ENCODE assay signal across 11 cellular contexts in the genomic region with DNA sequence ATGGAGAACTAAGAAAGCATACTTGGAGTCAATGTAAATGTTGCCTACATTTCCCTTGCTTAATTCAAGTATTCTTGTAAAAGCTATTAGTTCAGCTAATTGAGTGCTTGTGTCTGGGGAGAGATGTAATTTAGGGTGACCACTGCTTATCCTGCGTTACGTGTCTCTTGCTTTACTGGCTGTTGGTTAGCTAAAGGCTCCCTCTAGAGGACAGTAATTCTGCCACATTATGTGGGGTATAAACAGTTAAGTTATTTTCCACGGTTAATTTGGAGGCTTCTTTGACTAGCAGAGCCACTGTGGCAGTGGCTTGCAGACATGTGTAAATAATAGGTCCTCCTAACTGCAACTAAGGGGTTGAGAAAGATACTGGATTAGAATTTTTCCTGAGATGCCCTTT. TPM values are rescaled to one million over a fixed set of nuclear protein-coding genes. Genes with fewer than 3 reads are reported as not detected.
A peak's percentile ranks its signal among the peaks of the same experiment; 100 is the strongest.
DNase-seq lines count a peak whose midpoint lies in the region; TF ChIP-seq lines count a peak whose summit lies in the region.
"Had no signal": no experiment of that assay in that cellular context is flagged by ENCODE, and none has a peak within 500 bp of the region (broad histone marks: within the 10 kb centered on the region; RNA-seq: fewer than 3 reads in every experiment).

No MANE protein-coding gene starts in this region.

- H3K4me1 ChIP-seq in DOHH2 (ENCODE audit: control insufficient read depth, low read length) (no peaks in the 10 kb centered on the region), mesenchymal stem cell (ENCODE audit: control insufficient read depth, insufficient read depth, low read depth, low read length) (no peaks in the 10 kb centered on the region)

- H3K4me3 ChIP-seq in DOHH2 (ENCODE audit: low read length) (no peak overlapping the region), WI38 (ENCODE audit: low read depth, low read length) (no peak overlapping the region), mesenchymal stem cell (ENCODE audit: insufficient read depth in 1 of 2, low read depth in 1 of 2, low read length in 2 of 2) (no peak overlapping the region)

- no peak overlapping the region for H3K27ac ChIP-seq in DOHH2 (ENCODE audit: low read depth, low read length)
- no peak overlapping the region for H3K27ac ChIP-seq in mesenchymal stem cell (ENCODE audit: low read length, poor library complexity, severe bottlenecking)
- H3K27ac ChIP-seq in RWPE1: no peak overlapping the region

- H3K79me1 ChIP-seq in mesenchymal stem cell (replicated peaks; ENCODE audit: low read length, poor library complexity, severe bottlenecking): no peaks in the 10 kb centered on the region

- no peak overlapping the region for H2BK120ac ChIP-seq in mesenchymal stem cell (ENCODE audit: low read depth, low read length)

- no peak overlapping the region for H2BK12ac ChIP-seq in mesenchymal stem cell (ENCODE audit: low read length in 2 of 2)

- POLR2A ChIA-PET in RWPE1 (lab: Yijun Ruan, JAX; ENCODE audit: low non-redundant PET): no interaction called here

- H4K8ac ChIP-seq in mesenchymal stem cell (ENCODE audit: low read length): no peak overlapping the region

- H3K18ac ChIP-seq in mesenchymal stem cell (ENCODE audit: low read depth in 1 of 2, low read length in 2 of 2): no peak overlapping the region

- H2AFZ ChIP-seq in mesenchymal stem cell (ENCODE audit: low read depth, low read length): no peak overlapping the region

- no peak overlapping the region for H3K4ac ChIP-seq in mesenchymal stem cell (ENCODE audit: low read depth in 1 of 2, low read length in 2 of 2)

- no peak overlapping the region for H3K23ac ChIP-seq in mesenchymal stem cell (ENCODE audit: low read length in 2 of 2)

- H3K4me2 ChIP-seq in DOHH2 (ENCODE audit: low read length): no peak overlapping the region
- no peak overlapping the region for H3K4me2 ChIP-seq in mesenchymal stem cell (ENCODE audit: low read length, poor library complexity, severe bottlenecking)

- H4K20me1 ChIP-seq in DOHH2 (ENCODE audit: control insufficient read depth, insufficient read depth, low read depth, low read length): no peaks in the 10 kb centered on the region

- H3K36me3 ChIP-seq in DOHH2 (ENCODE audit: control insufficient read depth, low read length) (no peaks in the 10 kb centered on the region), mesenchymal stem cell (ENCODE audit: control insufficient read depth in 1 of 2, insufficient read depth in 2 of 2, low read depth in 1 of 2, low read length in 2 of 2) (no peaks in the 10 kb centered on the region)

- H3K9me3 ChIP-seq in DOHH2 (ENCODE audit: control insufficient read depth, insufficient read depth, low read length) (peaks cover 22% of the 10 kb centered on the region), mesenchymal stem cell (ENCODE audit: control insufficient read depth, low read length) (peaks cover 33% of the 10 kb centered on the region)

- TF ChIP-seq CTCF in DOHH2 (IDR thresholded peaks at IDR 0.05; ENCODE audit: low read depth, low read length, poor library complexity, severe bottlenecking) (peak; percentile 61), WI38 (IDR thresholded peaks at IDR 0.05; ENCODE audit: low read depth, low read length) (peak; percentile 25; the same call in 1 of the 2 replicates), RWPE1 (conservative IDR thresholded peaks at IDR 0.05; ENCODE audit: low read depth) (no peak)

- no peaks in the 10 kb centered on the region for H3K9me2 ChIP-seq in DOHH2 (replicated peaks; ENCODE audit: control insufficient read depth, low read length)

- 71% methylated on average over 3 of the region's 3 CpGs for WGBS in mesenchymal stem cell

- peak; percentile 32 for DNase-seq in HT-29 (ENCODE audit: low spot score)
- peak; percentile 4 for DNase-seq in mesenchymal stem cell
- no peak for DNase-seq in RWPE1 (ENCODE audit: low spot score)
- no peak for DNase-seq in epidermal melanocyte (ENCODE audit: insufficient read length, low spot score)
- DNase-seq in NCI-H1694 (lab: John Stamatoyannopoulos, UW): no peak
- DNase-seq: activated CD4-positive, alpha-beta T cell treated with anti-CD3 and anti-CD28 coated beads, Interleukin-2, amount 50 U/mL, for 1 hour; activated naive CD4-positive, alpha-beta T cell treated with anti-CD3 and anti-CD28 coated beads, Interleukin-2, amount 10 ng/mL, durations not matched to agents 7 days and 5 days; effector CD4-positive, alpha-beta T cell; substantia nigra had no signal

- no peak overlapping the region for H3K9ac ChIP-seq in mesenchymal stem cell (ENCODE audit: low read length)

- H3K14ac ChIP-seq in mesenchymal stem cell (ENCODE audit: low read length in 2 of 2): no peak overlapping the region

- H3F3A ChIP-seq in DOHH2 (ENCODE audit: control insufficient read depth, insufficient read depth): no peaks in the 10 kb centered on the region

- no peak overlapping the region for H4K91ac ChIP-seq in mesenchymal stem cell (ENCODE audit: low read length)

- H2AK5ac ChIP-seq in mesenchymal stem cell (ENCODE audit: low read length, severe bottlenecking): no peak overlapping the region

- no peak overlapping the region for H2BK5ac ChIP-seq in mesenchymal stem cell (ENCODE audit: low read depth, low read length, poor library complexity, severe bottlenecking)

- H3K27me3 ChIP-seq in DOHH2 (ENCODE audit: control insufficient read depth, low read length) (no peaks in the 10 kb centered on the region), mesenchymal stem cell (ENCODE audit: control insufficient read depth in 1 of 2, insufficient read depth in 1 of 2, low read length in 2 of 2) (no peaks in the 10 kb centered on the region)

- no peaks in the 10 kb centered on the region for H3K79me2 ChIP-seq in DOHH2 (ENCODE audit: control insufficient read depth, low read length)

- H2BK15ac ChIP-seq in mesenchymal stem cell (ENCODE audit: low read depth, poor library complexity, severe bottlenecking): no peak overlapping the region

- CTCF ChIA-PET in RWPE1 (lab: Yijun Ruan, JAX): interaction anchor here (0.5 to 0.7 kb wide), 2 partner anchors 12 to 1002 kb away, joined by 3 read pairs; no protein-coding TSS in a partner anchor

RNA-seq across cellular contexts. Expression of a gene that starts 25.3 kb away (rescaled TPM):
- total RNA-seq in HT-29 (2014; rRNA removed; shearing (Covaris generic)): 11.0 and 12.2 TPM in 2 replicates
- polyA plus RNA-seq in mesenchymal stem cell (2013, experiment 1 of 2): 9.7 TPM
- 10.4 TPM for polyA plus RNA-seq in mesenchymal stem cell (2013, experiment 2 of 2)

Comparison
In these comparisons a context has a peak if more than half of its experiments do, and no peak if none do; other contexts are left out.
1. DNase-seq: peak in HT-29 (single experiment) and mesenchymal stem cell (single experiment); none in RWPE1 (single experiment), epidermal melanocyte (single experiment) and NCI-H1694 (single experiment).